Comparison of ENCODE assay signal across 19 cellular contexts in the genomic region with DNA sequence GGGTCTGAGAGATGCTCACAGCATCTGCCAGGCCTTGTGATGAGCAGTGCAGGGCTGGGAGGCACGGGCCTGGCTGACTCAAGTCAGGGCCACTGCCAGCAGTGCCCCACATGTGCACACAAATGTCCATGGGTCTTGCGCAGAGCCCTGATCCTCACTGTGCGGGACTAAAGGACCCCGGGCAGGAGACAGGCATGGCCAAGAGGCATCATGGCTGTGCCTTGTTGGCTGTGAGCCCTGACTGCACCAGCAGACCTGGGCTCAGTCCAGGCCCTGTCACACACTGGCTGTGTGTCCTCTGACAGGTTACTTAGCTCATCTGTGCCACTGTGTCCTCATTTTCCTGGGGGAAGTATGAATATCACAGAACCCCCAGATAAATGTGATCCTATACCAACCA. TPM values are rescaled to one million over a fixed set of nuclear protein-coding genes. Genes with fewer than 3 reads are reported as not detected.
A peak's percentile ranks its signal among the peaks of the same experiment; 100 is the strongest.
DNase-seq lines count a peak whose midpoint lies in the region; ATAC-seq and TF ChIP-seq lines count a peak whose summit lies in the region.
"Had no signal": no experiment of that assay in that cellular context is flagged by ENCODE, and none has a peak within 500 bp of the region (broad histone marks: within the 10 kb centered on the region; RNA-seq: fewer than 3 reads in every experiment).

No MANE protein-coding gene starts in this region.

- H3K27ac ChIP-seq in DND-41 (ENCODE audit: low read length) (peak overlapping the region; percentile 29; the same call in 1 of the 2 replicates), cingulate gyrus (ENCODE audit: low read depth, low read length) (peak overlapping the region; percentile 19), layer of hippocampus (ENCODE audit: low read depth, low read length) (peak overlapping the region; percentile 6), temporal lobe (ENCODE audit: low read depth, low read length) (peak overlapping the region; percentile 51)
- H3K27ac ChIP-seq: BLaER1, KMS-11, PC-9, SJCRH30 had no signal

- H3K9me3 ChIP-seq in DND-41 (ENCODE audit: insufficient read depth, low read length, severe bottlenecking) = no peaks in the 10 kb centered on the region
- H3K9me3 ChIP-seq: BLaER1, SJCRH30 had no signal

- H2AFZ ChIP-seq in DND-41 (ENCODE audit: low read depth, low read length) = no peak overlapping the region
- H2AFZ ChIP-seq: PC-9 had no signal

- no peak for ATAC-seq in DND-41 (ENCODE audit: insufficient read depth, low read depth)
- no peak for ATAC-seq in left lobe of liver
- no peak for ATAC-seq in esophagus mucosa
- ATAC-seq: GM12878, Right ventricle myocardium inferior had no signal

- no peak overlapping the region for H3K4me2 ChIP-seq in DND-41 (ENCODE audit: insufficient read depth, low read length)
- H3K4me2 ChIP-seq: KMS-11 had no signal

- H3K27me3 ChIP-seq in DND-41 (ENCODE audit: insufficient read depth, low read length, poor library complexity) = no peaks in the 10 kb centered on the region
- no peaks in the 10 kb centered on the region for H3K27me3 ChIP-seq in layer of hippocampus (ENCODE audit: control insufficient read depth, insufficient read depth, low read length)

- DNase-seq in DND-41 (no peak), left lobe of liver (ENCODE audit: low spot score) (no peak), GM19238 (ENCODE audit: insufficient read length, low spot score) (no peak)
- DNase-seq: CD4-positive, CD25-positive, alpha-beta regulatory T cell; HCEC 1CT; MM.1S; NCI-H1694; NCI-H446 treated with DMSO at 0.1 percent for 48 hours; NCI-H526 treated with DMSO at 0.1 percent for 48 hours had no signal

- H3K9ac ChIP-seq in DND-41 (ENCODE audit: low read depth, low read length) = no peak overlapping the region
- H3K9ac ChIP-seq: BLaER1, KMS-11 had no signal

- no peaks in the 10 kb centered on the region for H3K36me3 ChIP-seq in DND-41 (ENCODE audit: insufficient read depth, low read length)
- H3K36me3 ChIP-seq: BLaER1, SJCRH30 had no signal

- no peak overlapping the region for H3K4me3 ChIP-seq in DND-41 (ENCODE audit: low read depth in 1 of 2, low read length in 2 of 2)
- H3K4me3 ChIP-seq: BLaER1, GM12878, PC-9, SJCRH30 had no signal

- peaks cover 48% of the 10 kb centered on the region for H3K4me1 ChIP-seq in DND-41 (ENCODE audit: insufficient read depth, low read length)
- H3K4me1 ChIP-seq: SJCRH30 had no signal

- peaks cover 6% of the 10 kb centered on the region; the same call in 1 of the 2 replicates for H4K20me1 ChIP-seq in DND-41 (ENCODE audit: insufficient read depth, low read length)
- H4K20me1 ChIP-seq: BLaER1 had no signal

- TF ChIP-seq CTCF in DND-41 (IDR thresholded peaks at IDR 0.05; ENCODE audit: borderline replicate concordance, extremely low read depth, low read length, poor library complexity, severe bottlenecking) = no peak

- peaks cover 7% of the 10 kb centered on the region; the same call in 1 of the 2 replicates for H3K79me2 ChIP-seq in DND-41 (ENCODE audit: insufficient read depth, low read length)

RNA-seq across cellular contexts. Expression of a gene that starts 4.0 kb away (rescaled TPM):
- total RNA-seq in temporal lobe (3.0 TPM), left lobe of liver (1.6 TPM), esophagus mucosa (0.96 TPM)
- total RNA-seq: CD4-positive, CD25-positive, alpha-beta regulatory T cell; GM12878; SJCRH30 had no signal

RNA-seq across cellular contexts. Expression of a gene that starts 26.9 kb away (rescaled TPM):
- total RNA-seq in temporal lobe (0.98 TPM), left lobe of liver (1.1 TPM), esophagus mucosa (100 TPM)
- total RNA-seq: GM12878 had no signal

Comparison
In these comparisons a context has a peak if more than half of its experiments do, and no peak if none do; other contexts are left out.
1. RNA of a gene that starts 26.9 kb away (total RNA-seq): 100 TPM in esophagus mucosa (single experiment); 1.1 TPM in left lobe of liver (single experiment) and 0.98 TPM in temporal lobe (single experiment); every median in the first group is over 10 times any median in the second.
2. Peak in every context shown above with its lines, with median percentiles within 50 percentile points of each other: H3K27ac ChIP-seq.